ENCODE assay signal across 8 cellular contexts in genomic region chr20:45011108-45011526, GRCh38. TPM values are rescaled to one million over a fixed set of nuclear protein-coding genes. Genes with fewer than 3 reads are reported as not detected.
DNase-seq lines count a peak whose midpoint lies in the region; ATAC-seq, FAIRE-seq and TF ChIP-seq lines count a peak whose summit lies in the region.

No MANE protein-coding gene starts in this region.

- H4K20me1 ChIP-seq in H1 (replicated peaks in 1 of 2; ENCODE audit: control insufficient read depth in 1 of 2, insufficient read depth in 2 of 2, low read length in 2 of 2): no peaks in the 10 kb centered on the region

- peaks cover 12% of the 10 kb centered on the region for H3K4me1 ChIP-seq in A549
- H3K4me1 ChIP-seq in H1 (replicated peaks in 1 of 4; ENCODE audit: control insufficient read depth in 3 of 4, insufficient read depth in 4 of 4, low read length in 3 of 4): no peaks in the 10 kb centered on the region; a peak in 1 of 7 replicates

- DNase-seq in A549 (ENCODE audit: low read depth in 1 of 2, low spot score in 1 of 2) (peak; percentile 46 to 47), NCI-H2171 treated with DMSO at 0.1 percent for 48 hours (lab: John Stamatoyannopoulos, UW) (peak; percentile 71), H1 (ENCODE audit: low read depth in 1 of 2, low spot score in 2 of 2) (peak in 1 of 2 experiments; percentile 55), midbrain (lab: John Stamatoyannopoulos, UW) (peak; percentile 80)
- peak; percentile 57 for DNase-seq in activated CD4-positive, alpha-beta T cell treated with anti-CD3 and anti-CD28 coated beads for 48 hours
- peak; percentile 38 for DNase-seq in stimulated activated naive CD4-positive, alpha-beta T cell treated with Interleukin-2 at 50 U/mL for 16 hours (lab: John Stamatoyannopoulos, UW)

- H3K79me1 ChIP-seq in H1 (ENCODE audit: low read depth, low read length): no peaks in the 10 kb centered on the region

- no peak overlapping the region for H2BK15ac ChIP-seq in H1 (ENCODE audit: low read length)

- TF ChIP-seq CTCF in A549 (IDR thresholded peaks at IDR 0.05) (peak; percentile 92), GM12874 (IDR thresholded peaks at IDR 0.05; ENCODE audit: insufficient read depth, low read depth, low read length) (peak; percentile 54), H1 (IDR thresholded peaks at IDR 0.05; ENCODE audit: control extremely low read depth in 1 of 3, insufficient read depth in 1 of 3, low read depth in 1 of 3, low read length in 3 of 3) (peak in 2 of 3 experiments; percentile 65 to 73; a peak in 3 of 4 replicates)

- TF ChIP-seq RAD21 in A549 (conservative IDR thresholded peaks at IDR 0.05 in 1 of 2, IDR thresholded peaks at IDR 0.05 in 1 of 2) (peak; percentile 74 to 82), H1 (IDR thresholded peaks at IDR 0.05 in 1 of 2, conservative IDR thresholded peaks at IDR 0.05 in 1 of 2; ENCODE audit: low read depth in 2 of 2, low read length in 2 of 2) (peak; percentile 85 to 86)

- no peak overlapping the region for H2BK12ac ChIP-seq in H1 (ENCODE audit: low read depth, low read length)

- H3K9ac ChIP-seq in H1 (replicated peaks in 1 of 4; ENCODE audit: extremely low read depth in 1 of 4, low read depth in 3 of 4, low read length in 3 of 4): no peak overlapping the region

- no peak overlapping the region for H3K56ac ChIP-seq in H1 (replicated peaks; ENCODE audit: insufficient read length, low read depth, low read length)

- no peaks in the 10 kb centered on the region; a peak in 2 of 8 replicates for H3K36me3 ChIP-seq in H1 (ENCODE audit: control insufficient read depth in 2 of 4, insufficient read depth in 4 of 4, low read length in 3 of 4)

- H3K18ac ChIP-seq in H1 (ENCODE audit: extremely low read depth, low read length): no peak overlapping the region

- WGBS in A549 (ENCODE audit: missing lambda C conversion rate): 22% methylated on average over 2 of the region's 2 CpGs
- 50% methylated on average over 2 of the region's 2 CpGs; no CpG with 5 or more reads in 1 of the 2 experiments for WGBS in H1 (ENCODE audit: extremely low coverage in 1 of 2, insufficient coverage in 1 of 2, insufficient read length in 1 of 2, insufficient replicate concordance in 2 of 2, low coverage in 1 of 2, low lambda C conversion rate in 2 of 2, missing lambda C conversion rate in 1 of 2), 2 experiments

- no peak for FAIRE-seq in A549 (lab: Jason Lieb, UNC)
- FAIRE-seq in H1 (lab: Jason Lieb, UNC): peak; percentile 75

- TF ChIP-seq EP300 in A549 (IDR thresholded peaks at IDR 0.05) (no peak), H1 (IDR thresholded peaks at IDR 0.05; ENCODE audit: borderline replicate concordance in 1 of 2, low read depth in 2 of 2, low read length in 2 of 2) (no peak)

- H3K4me2 ChIP-seq in A549 (no peak overlapping the region), H1 (ENCODE audit: insufficient read depth in 1 of 2, low read depth in 2 of 2, low read length in 2 of 2) (no peak overlapping the region)

- no peak overlapping the region for H3K23ac ChIP-seq in H1 (ENCODE audit: insufficient read length)

- H2BK20ac ChIP-seq in H1 (ENCODE audit: low read length): no peak overlapping the region

- no peak overlapping the region for H2BK120ac ChIP-seq in H1 (replicated peaks; ENCODE audit: low read depth, low read length)

- H3K27ac ChIP-seq in A549: no peak overlapping the region
- H3K27ac ChIP-seq in H1 (ENCODE audit: low read depth, low read length): no peak overlapping the region

- H2BK5ac ChIP-seq in H1 (ENCODE audit: low read depth, low read length): no peak overlapping the region

- H3K14ac ChIP-seq in H1 (ENCODE audit: insufficient read length): no peak overlapping the region

- CTCF ChIA-PET in A549 (lab: Yijun Ruan, JAX) (interaction anchor here (0.7 to 6.4 kb wide), 38 partner anchors 9 to 426 kb away, joined by 3 to 101 read pairs (median 5); partner anchors contain the start of genes TOMM34, TP53TG5 and WFDC12), H1 (lab: Charles Lee; ENCODE audit: partially characterized antibody) (interaction anchor here (0.5 to 4.5 kb wide), 30 partner anchors 9 to 281 kb away, joined by 3 to 40 read pairs (median 5); partner anchors contain the start of gene STK4)

- no peak overlapping the region for H2AK5ac ChIP-seq in H1 (ENCODE audit: low read depth, low read length)

- no peak overlapping the region for H4K8ac ChIP-seq in H1 (ENCODE audit: extremely low read depth, insufficient read depth, low read length)

- no peak overlapping the region for H3K4me3 ChIP-seq in A549
- H3K4me3 ChIP-seq in H1 (ENCODE audit: extremely low read depth in 1 of 4, insufficient read depth in 2 of 4, low read depth in 3 of 4, low read length in 4 of 4): no peak overlapping the region

- H3K23me2 ChIP-seq in H1 (ENCODE audit: low read depth, low read length): no peaks in the 10 kb centered on the region

- TF ChIP-seq POLR2A in A549 (IDR thresholded peaks at IDR 0.05; ENCODE audit: low read length) (no peak), H1 (IDR thresholded peaks at IDR 0.05; ENCODE audit: control extremely low read depth in 1 of 2, low read depth in 2 of 2, low read length in 2 of 2) (no peak)

- no peak overlapping the region for H3K4ac ChIP-seq in H1 (replicated peaks; ENCODE audit: insufficient read length, low read depth, low read length)

- ATAC-seq in A549: peak; percentile 90 to 91
- no peak for ATAC-seq in GM19395 (IDR thresholded peaks at IDR 0.05; ENCODE audit: unreplicated experiment)

- no peak overlapping the region for H4K91ac ChIP-seq in H1 (replicated peaks; ENCODE audit: insufficient read length, low read length)

- H3K9me3 ChIP-seq in A549: no peaks in the 10 kb centered on the region
- no peaks in the 10 kb centered on the region for H3K9me3 ChIP-seq in H1 (ENCODE audit: insufficient read depth in 2 of 2, low read depth in 1 of 2, low read length in 1 of 2)

- H3K27me3 ChIP-seq in H1 (replicated peaks in 1 of 4; ENCODE audit: control insufficient read depth in 3 of 4, extremely low read depth in 1 of 4, insufficient read depth in 3 of 4, low read length in 3 of 4): no peaks in the 10 kb centered on the region

- H2AFZ ChIP-seq in H1 (ENCODE audit: low read length): no peak overlapping the region

- POLR2A ChIA-PET in A549 (lab: Yijun Ruan, JAX) (no interaction called here), H1 (lab: Charles Lee; ENCODE audit: partially characterized antibody) (interaction anchor here (0.7 kb wide), 1 partner anchor 82 kb away, joined by 3 read pairs; no protein-coding TSS in a partner anchor)

- H4K5ac ChIP-seq in H1 (ENCODE audit: insufficient read length, low read depth, low read length): no peak overlapping the region

- H3K79me2 ChIP-seq in H1 (ENCODE audit: control insufficient read depth in 1 of 2, insufficient read depth in 2 of 2, low read length in 2 of 2): 0 out of 4 replicates have a peak, but pooled peaks cover 0 to 4% of the 10 kb centered on the region in 2 experiments

TF ChIP-seq in A549, 52 proteins besides CTCF, POLR2A, EP300 and RAD21:
- TF ChIP-seq SMC3 (IDR thresholded peaks at IDR 0.05) (peak; percentile 75), FOSB (CRISPR knock-in tag; IDR thresholded peaks at IDR 0.05) (no peak)

TF ChIP-seq in H1, 55 proteins besides CTCF, POLR2A, EP300 and RAD21 (continues in another document):
- TF ChIP-seq SRF (IDR thresholded peaks at IDR 0.05; ENCODE audit: low read depth, low read length): no peak
- TF ChIP-seq, protein P1, sequence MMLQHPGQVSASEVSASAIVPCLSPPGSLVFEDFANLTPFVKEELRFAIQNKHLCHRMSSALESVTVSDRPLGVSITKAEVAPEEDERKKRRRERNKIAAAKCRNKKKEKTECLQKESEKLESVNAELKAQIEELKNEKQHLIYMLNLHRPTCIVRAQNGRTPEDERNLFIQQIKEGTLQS (IDR thresholded peaks at IDR 0.05; ENCODE audit: insufficient read depth, low read depth, low read length): no peak
- TF ChIP-seq GABPA (IDR thresholded peaks at IDR 0.05; ENCODE audit: borderline replicate concordance, insufficient read depth, low read length): no peak
- TF ChIP-seq RXRA (IDR thresholded peaks at IDR 0.05; ENCODE audit: insufficient read depth, low read depth, low read length): no peak
- no peak for TF ChIP-seq CHD1 (IDR thresholded peaks at IDR 0.05; ENCODE audit: low read depth, low read length)
- TF ChIP-seq TBP (IDR thresholded peaks at IDR 0.05; ENCODE audit: low read depth, low read length): no peak
- TF ChIP-seq SAP30 (IDR thresholded peaks at IDR 0.05; ENCODE audit: insufficient read depth, insufficient replicate concordance, low read length): no peak

RNA-seq across cellular contexts. Expression of gene STK4, which starts 44.8 kb away (rescaled TPM):
- polyA plus RNA-seq in A549 (2011; rRNA removed): 27.8 and 34.5 TPM in 2 replicates
- 7.0 and 8.4 TPM in 2 replicates for polyA plus RNA-seq in A549 (2012; cell fraction: cytosol; rRNA removed)
- 5.0 and 8.6 TPM in 2 replicates for polyA plus RNA-seq in A549 (2012; cell fraction: nucleus; rRNA removed)
- 14.5 to 14.6 TPM (median 14.5 TPM) in 3 replicates for polyA plus RNA-seq in A549 (2017; fragmentation: RNase III; extraction: RNeasy Plus Mini Kit Qiagen cat#74134 plus additional on column Dnase treatment)
- 22.3 and 24.7 TPM in 2 replicates for polyA minus RNA-seq in A549 (2011; rRNA and poly(A)+ RNA removed)
- total RNA-seq in H1 (2021; fragmentation: NEBNext Ultra II Directional; extraction: Animal tissue kit (Norgen Biotek cat#: 25700)): 33.8 and 34.3 TPM in 2 replicates
- polyA plus RNA-seq in H1 (2011; rRNA removed): 8.6 and 12.0 TPM in 2 replicates
- polyA plus RNA-seq in H1 (2011; cell fraction: cytosol; rRNA removed): 14.0 TPM
- 10.0 TPM for polyA plus RNA-seq in H1 (2011; cell fraction: nucleus; rRNA removed)
- polyA plus RNA-seq in H1 (2012, experiment 1 of 2): 10.8 to 19.2 TPM (median 14.5 TPM) in 4 replicates
- 1.2 TPM for polyA plus RNA-seq in H1 (2012, experiment 2 of 2)
- 16.2 TPM for polyA plus RNA-seq in H1 (2013, experiment 1 of 2)
- 15.4 TPM for polyA plus RNA-seq in H1 (2013, experiment 2 of 2)
- 23.9 and 32.8 TPM in 2 replicates for polyA minus RNA-seq in H1 (2011; rRNA and poly(A)+ RNA removed)
- 14.7 TPM for polyA minus RNA-seq in H1 (2011; cell fraction: cytosol; rRNA and poly(A)+ RNA removed)
- 40.9 TPM for polyA minus RNA-seq in H1 (2011; cell fraction: nucleus; rRNA and poly(A)+ RNA removed)

RNA-seq across cellular contexts. Expression of gene TOMM34, which starts 50.9 kb away (rescaled TPM):
- polyA plus RNA-seq in A549 (2011; rRNA removed): 23.4 and 29.8 TPM in 2 replicates
- polyA plus RNA-seq in A549 (2012; cell fraction: cytosol; rRNA removed): 27.4 and 32.0 TPM in 2 replicates
- 21.7 and 27.4 TPM in 2 replicates for polyA plus RNA-seq in A549 (2012; cell fraction: nucleus; rRNA removed)
- polyA plus RNA-seq in A549 (2017; fragmentation: RNase III; extraction: RNeasy Plus Mini Kit Qiagen cat#74134 plus additional on column Dnase treatment): 30.0 to 32.1 TPM (median 30.8 TPM) in 3 replicates
- 15.2 and 16.9 TPM in 2 replicates for polyA minus RNA-seq in A549 (2011; rRNA and poly(A)+ RNA removed)
- total RNA-seq in H1 (2021; fragmentation: NEBNext Ultra II Directional; extraction: Animal tissue kit (Norgen Biotek cat#: 25700)): 32.1 and 33.8 TPM in 2 replicates
- polyA plus RNA-seq in H1 (2011; rRNA removed): 30.0 and 35.1 TPM in 2 replicates
- polyA plus RNA-seq in H1 (2011; cell fraction: cytosol; rRNA removed): 31.7 TPM
- polyA plus RNA-seq in H1 (2011; cell fraction: nucleus; rRNA removed): 28.8 TPM
- 35.7 to 43.7 TPM (median 39.2 TPM) in 4 replicates for polyA plus RNA-seq in H1 (2012, experiment 1 of 2)
- polyA plus RNA-seq in H1 (2012, experiment 2 of 2): 33.6 TPM
- 30.6 TPM for polyA plus RNA-seq in H1 (2013, experiment 1 of 2)
- polyA plus RNA-seq in H1 (2013, experiment 2 of 2): 30.2 TPM
- polyA minus RNA-seq in H1 (2011; rRNA and poly(A)+ RNA removed): 19.8 and 22.5 TPM in 2 replicates
- polyA minus RNA-seq in H1 (2011; cell fraction: cytosol; rRNA and poly(A)+ RNA removed): 8.1 TPM
- 6.8 TPM for polyA minus RNA-seq in H1 (2011; cell fraction: nucleus; rRNA and poly(A)+ RNA removed)

Comparison
In these comparisons a context has a peak if more than half of its experiments do, and no peak if none do; other contexts are left out.
1. Of the 18 proteins assayed by ChIP-seq in both H1 and A549: peak only in H1: none; only in A549: none; in both: CTCF and RAD21; in neither: 16.